16 cellular contexts compared by ENCODE assay signal in genomic region chr1:225711236-225711937, GRCh38.
"Had no signal": no experiment of that assay in that cellular context is flagged by ENCODE, and none has a peak within 500 bp of the region (broad histone marks: within the 10 kb centered on the region; RNA-seq: fewer than 3 reads in every experiment).

No MANE protein-coding gene starts in this region.

- H3K9me3 ChIP-seq: body of pancreas, gastroesophageal sphincter, lower lobe of right lung, neutrophil, tibial nerve had no signal

- ATAC-seq: activated T-helper 17 cell treated with anti-CD3 and anti-CD28 coated beads, Interleukin-2, amount 50 U/mL, for 72 hours; body of pancreas; lower lobe of right lung; stimulated activated effector memory CD8-positive, alpha-beta T cell treated with anti-CD3 and anti-CD28 coated beads, Interleukin-12 subunit alpha, Interleukin-12 subunit beta, amount 100 ng/mL, for 72 hours had no signal

- H3K36me3 Mint-ChIP-seq: naive B cell; stimulated activated effector memory CD8-positive, alpha-beta T cell treated with anti-CD3 and anti-CD28 coated beads, Interleukin-12 subunit alpha, Interleukin-12 subunit beta, amount 100 ng/mL, for 72 hours had no signal

- H3K9me3 Mint-ChIP-seq: activated B cell treated with CpG ODN at 0.5 μM for 24 hours; activated CD4-positive, alpha-beta T cell treated with anti-CD3 and anti-CD28 coated beads, Interleukin-2, amount 10 ng/mL, durations not matched to agents 24 days and 14 days; activated naive CD4-positive, alpha-beta T cell treated with anti-CD3 and anti-CD28 coated beads for 36 hours; activated T-helper 17 cell treated with anti-CD3 and anti-CD28 coated beads, Interleukin-2, amount 50 U/mL, for 72 hours; central memory CD8-positive, alpha-beta T cell; naive B cell; stimulated activated effector memory CD8-positive, alpha-beta T cell treated with anti-CD3 and anti-CD28 coated beads, Interleukin-12 subunit alpha, Interleukin-12 subunit beta, amount 100 ng/mL, for 72 hours had no signal

- H3K27me3 Mint-ChIP-seq: activated B cell treated with CpG ODN at 0.5 μM for 24 hours; activated CD4-positive, alpha-beta T cell treated with anti-CD3 and anti-CD28 coated beads, Interleukin-2, amount 10 ng/mL, durations not matched to agents 24 days and 14 days; central memory CD8-positive, alpha-beta T cell; naive B cell had no signal

- H3K4me3 Mint-ChIP-seq: activated B cell treated with CpG ODN at 0.5 μM for 24 hours; activated CD4-positive, alpha-beta T cell treated with anti-CD3 and anti-CD28 coated beads, Interleukin-2, amount 10 ng/mL, durations not matched to agents 24 days and 14 days; activated naive CD4-positive, alpha-beta T cell treated with anti-CD3 and anti-CD28 coated beads for 36 hours; activated T-helper 17 cell treated with anti-CD3 and anti-CD28 coated beads, Interleukin-2, amount 50 U/mL, for 72 hours; central memory CD8-positive, alpha-beta T cell; stimulated activated effector memory CD8-positive, alpha-beta T cell treated with anti-CD3 and anti-CD28 coated beads, Interleukin-12 subunit alpha, Interleukin-12 subunit beta, amount 100 ng/mL, for 72 hours had no signal

- H3K36me3 ChIP-seq: gastroesophageal sphincter, lower lobe of right lung, neutrophil, tibial nerve had no signal

- H3K27ac ChIP-seq: body of pancreas, epithelial cell of prostate, gastroesophageal sphincter, lower lobe of right lung, neutrophil, tibial nerve had no signal

- H3K27me3 ChIP-seq: body of pancreas, gastroesophageal sphincter, neutrophil had no signal

- H3K4me2 ChIP-seq: smooth muscle cell had no signal

- H3K4me1 Mint-ChIP-seq: activated B cell treated with CpG ODN at 0.5 μM for 24 hours; activated CD4-positive, alpha-beta T cell treated with anti-CD3 and anti-CD28 coated beads, Interleukin-2, amount 10 ng/mL, durations not matched to agents 24 days and 14 days; activated T-helper 17 cell treated with anti-CD3 and anti-CD28 coated beads, Interleukin-2, amount 50 U/mL, for 72 hours; central memory CD8-positive, alpha-beta T cell; stimulated activated effector memory CD8-positive, alpha-beta T cell treated with anti-CD3 and anti-CD28 coated beads, Interleukin-12 subunit alpha, Interleukin-12 subunit beta, amount 100 ng/mL, for 72 hours had no signal

- H3K4me3 ChIP-seq: body of pancreas, gastroesophageal sphincter, lower lobe of right lung, smooth muscle cell, tibial nerve had no signal

- DNase-seq: activated B cell treated with CpG ODN at 0.5 μM for 24 hours; activated CD4-positive, alpha-beta T cell treated with anti-CD3 and anti-CD28 coated beads, Interleukin-2, amount 10 ng/mL, durations not matched to agents 24 days and 14 days; activated naive CD4-positive, alpha-beta T cell treated with anti-CD3 and anti-CD28 coated beads for 36 hours; body of pancreas; cortex of kidney; effector memory CD4-positive, alpha-beta T cell; lower lobe of right lung; naive B cell had no signal

- H3K4me1 ChIP-seq: gastroesophageal sphincter, tibial nerve had no signal
